Comparison of ENCODE assay signal across 12 cellular contexts in genomic region chr6:35216832-35217811, GRCh38. TPM values are rescaled to one million over a fixed set of nuclear protein-coding genes. Genes with fewer than 3 reads are reported as not detected.
DNase-seq lines count a peak whose midpoint lies in the region; ATAC-seq, FAIRE-seq and TF ChIP-seq lines count a peak whose summit lies in the region.
"Had no signal": no experiment of that assay in that cellular context is flagged by ENCODE, and none has a peak within 500 bp of the region (broad histone marks: within the 10 kb centered on the region; RNA-seq: fewer than 3 reads in every experiment).

No MANE protein-coding gene starts in this region.

- H3K27ac ChIP-seq in left ventricle myocardium inferior (replicated peaks) (peak overlapping the region; percentile 36), heart left ventricle (peak overlapping the region in 5 of 12 donors; percentile 2 to 74 (median 39)), left lung (no peak overlapping the region)

- no peak for ATAC-seq in heart left ventricle
- peak; percentile 14 for ATAC-seq in left lung
- no peak for ATAC-seq in GM21390 (IDR thresholded peaks at IDR 0.05; ENCODE audit: unreplicated experiment)
- ATAC-seq: activated naive CD4-positive, alpha-beta T cell treated with anti-CD3 and anti-CD28 coated beads, Interleukin-2, amount 50 U/mL, for 72 hours; right cardiac atrium; stimulated activated naive CD8-positive, alpha-beta T cell treated with anti-CD3 and anti-CD28 coated beads, Interleukin-15, Interleukin-2, amounts not matched to agents 100 U/mL and 50 U/mL, for 24 hours; WTC11 had no signal

- peaks cover 46% of the 10 kb centered on the region for H3K27me3 ChIP-seq in left ventricle myocardium inferior (ENCODE audit: low read depth)
- H3K27me3 ChIP-seq in heart left ventricle, result peaks cover 0 to 45% (median 13%) of the 10 kb centered on the region in 9 donors
- H3K27me3 ChIP-seq in left lung, result peaks cover 19 to 63% of the 10 kb centered on the region in 2 donors

- DNase-seq in left ventricle myocardium inferior (no peak), heart left ventricle (no peak), NCI-H748 treated with DMSO at 0.1 percent for 48 hours (lab: John Stamatoyannopoulos, UW) (peak; percentile 86), left lung (no peak), urothelium cell line (ENCODE audit: low spot score) (peak; percentile 31), NCI-H2227 (lab: John Stamatoyannopoulos, UW; ENCODE audit: unreplicated experiment) (no peak), SIG-M5 treated with dmso at 0.1 percent for 504 hours (lab: John Stamatoyannopoulos, UW; ENCODE audit: unreplicated experiment) (no peak)
- DNase-seq: right cardiac atrium; stimulated activated naive CD8-positive, alpha-beta T cell treated with anti-CD3 and anti-CD28 coated beads, Interleukin-15, Interleukin-2, amounts not matched to agents 100 U/mL and 50 U/mL, for 24 hours had no signal

- H3K4me3 ChIP-seq in left ventricle myocardium inferior (no peak overlapping the region), heart left ventricle (no peak overlapping the region), left lung (no peak overlapping the region)

- TF ChIP-seq CTCF in left ventricle myocardium inferior (IDR thresholded peaks at IDR 0.05; ENCODE audit: borderline replicate concordance) (no peak), heart left ventricle (IDR thresholded peaks at IDR 0.05) (no peak), left lung (IDR thresholded peaks at IDR 0.05) (no peak)

- no peak for TF ChIP-seq POLR2A in heart left ventricle (IDR thresholded peaks at IDR 0.05)

- no peak for FAIRE-seq in urothelium cell line (lab: Jason Lieb, UNC)

- no peaks in the 10 kb centered on the region for H3K36me3 ChIP-seq in left ventricle myocardium inferior
- no peaks in the 10 kb centered on the region for H3K36me3 ChIP-seq in heart left ventricle
- H3K36me3 ChIP-seq in left lung, result no peaks in the 10 kb centered on the region

- 41 to 49% (median 45%) methylated on average over 12 to 16 of the region's 17 CpGs for WGBS in heart left ventricle, 4 donors

- intact Hi-C loops in left ventricle myocardium inferior (cut with micrococcal nuclease), result no loop called here
- intact Hi-C loops in heart left ventricle (cut with DNase I), result no loop called here
- intact Hi-C loops in left lung (cut with DNase I), result no loop called here

- H3K4me1 ChIP-seq in left ventricle myocardium inferior (peaks cover 85% of the 10 kb centered on the region), heart left ventricle (peaks cover 0 to 86% (median 17%) of the 10 kb centered on the region in 12 donors), left lung (peaks cover 8 to 16% of the 10 kb centered on the region in 2 donors)

- H3K9me3 ChIP-seq in left ventricle myocardium inferior (replicated peaks) (no peaks in the 10 kb centered on the region), heart left ventricle (no peaks in the 10 kb centered on the region), left lung (no peaks in the 10 kb centered on the region)

RNA-seq across cellular contexts. Expression of gene SCUBE3, which starts 3.4 kb away (rescaled TPM):
- 8.8 TPM for total RNA-seq in left ventricle myocardium inferior
- 10 to 100 TPM in 2 of 9 donors, 1 to 10 TPM in 7; 1.7 to 18.7 (median 4.6) TPM for total RNA-seq in heart left ventricle
- 1 to 10 TPM in 1 of 2 donors, under 1 TPM in 1; 0.61 to 2.4 TPM for polyA plus RNA-seq in heart left ventricle
- total RNA-seq in left lung, result 1 to 10 TPM; 2.2 TPM

RNA-seq across cellular contexts. Expression of gene ZNF76, which starts 42.4 kb away (rescaled TPM):
- total RNA-seq in left ventricle myocardium inferior (38.7 TPM), heart left ventricle (10 to 100 TPM; 26.2 to 46.1 (median 33.0) TPM), left lung (10 to 100 TPM; 28.3 to 32.5 TPM)
- 10 to 100 TPM; 20.2 to 42.3 TPM for polyA plus RNA-seq in heart left ventricle

Comparison
In these comparisons a context has a peak if more than half of its experiments do, and no peak if none do; other contexts are left out.
1. DNase-seq: peak in NCI-H748 treated with DMSO at 0.1 percent for 48 hours (single experiment) and urothelium cell line (single experiment); none in left ventricle myocardium inferior (single experiment), heart left ventricle (0 of 5), left lung (0 of 2), NCI-H2227 (single experiment) and SIG-M5 treated with dmso at 0.1 percent for 504 hours (single experiment).